ENCODE assay signal across 10 cellular contexts in the genomic region with DNA sequence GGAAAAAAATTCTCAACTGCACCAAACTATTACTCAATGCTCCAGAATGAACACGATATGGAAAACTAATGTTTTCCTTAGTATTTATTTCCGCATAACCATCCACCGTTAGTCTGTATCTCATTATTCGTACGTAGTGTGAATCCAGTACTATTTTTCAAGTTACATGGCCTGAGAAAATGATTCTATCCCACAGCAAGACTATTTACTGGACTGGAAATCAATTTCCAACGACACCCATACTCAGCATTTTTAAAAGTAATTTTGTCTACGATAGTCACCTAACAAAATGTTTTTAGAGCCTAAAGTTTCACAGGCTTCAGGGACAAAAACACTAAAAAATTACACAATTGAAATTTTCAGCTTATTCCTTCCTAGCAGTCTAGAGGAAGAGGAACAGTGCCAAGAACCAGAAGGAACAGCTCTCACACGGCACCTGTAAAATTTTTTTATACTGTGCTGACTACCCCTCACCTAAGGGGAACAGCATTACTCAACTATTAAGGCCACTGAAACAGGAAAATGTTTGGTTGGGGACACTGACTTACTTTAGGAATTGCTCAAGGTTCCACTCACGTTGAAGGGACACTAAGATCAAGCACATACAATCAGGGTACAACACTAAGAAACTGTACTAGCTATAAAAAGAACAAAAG. TPM values are rescaled to one million over a fixed set of nuclear protein-coding genes. Genes with fewer than 3 reads are reported as not detected.
DNase-seq lines count a peak whose midpoint lies in the region; ATAC-seq and TF ChIP-seq lines count a peak whose summit lies in the region.
"Had no signal": no experiment of that assay in that cellular context is flagged by ENCODE, and none has a peak within 500 bp of the region (broad histone marks: within the 10 kb centered on the region; RNA-seq: fewer than 3 reads in every experiment).

No MANE protein-coding gene starts in this region.

- peak overlapping the region; percentile 23 for H3K4me3 Mint-ChIP-seq in activated CD8-positive, alpha-beta memory T cell treated with anti-CD3 and anti-CD28 coated beads, Interleukin-2, amount 10 ng/mL, durations not matched to agents 7 days and 5 days
- peak overlapping the region; percentile 31 to 69 (median 63) for H3K4me3 Mint-ChIP-seq in immature natural killer cell
- H3K4me3 Mint-ChIP-seq in stimulated activated naive CD8-positive, alpha-beta T cell treated with anti-CD3 and anti-CD28 coated beads, Interleukin-15, Interleukin-2, amounts not matched to agents 100 ng/mL and 50 ng/mL, for 24 hours: peak overlapping the region; percentile 53
- no peak overlapping the region for H3K4me3 Mint-ChIP-seq in osteocyte (ENCODE audit: unreplicated experiment)

- CTCF ChIA-PET in activated CD8-positive, alpha-beta memory T cell treated with anti-CD3 and anti-CD28 coated beads, Interleukin-2, amount 10 ng/mL, durations not matched to agents 7 days and 5 days (lab: Charles Lee): interaction anchor here (1.2 kb wide), 1 partner anchor 8 kb away, joined by 3 read pairs; no protein-coding TSS in a partner anchor

- no peak overlapping the region for H3K27ac ChIP-seq in caudate nucleus (ENCODE audit: low read depth, low read length)

- no peak for TF ChIP-seq CTCF in osteocyte (IDR thresholded peaks at IDR 0.05)

- H3K9me3 Mint-ChIP-seq in activated CD8-positive, alpha-beta memory T cell treated with anti-CD3 and anti-CD28 coated beads, Interleukin-2, amount 10 ng/mL, durations not matched to agents 7 days and 5 days (ENCODE audit: low read depth): no peaks in the 10 kb centered on the region
- H3K9me3 Mint-ChIP-seq in activated naive CD4-positive, alpha-beta T cell treated with anti-CD3 and anti-CD28 coated beads, Interleukin-2, amount 50 U/mL, for 72 hours: no peaks in the 10 kb centered on the region
- H3K9me3 Mint-ChIP-seq in immature natural killer cell (no peaks in the 10 kb centered on the region), osteocyte (ENCODE audit: unreplicated experiment) (no peaks in the 10 kb centered on the region)
- no peaks in the 10 kb centered on the region for H3K9me3 Mint-ChIP-seq in stimulated activated naive CD8-positive, alpha-beta T cell treated with anti-CD3 and anti-CD28 coated beads, Interleukin-15, Interleukin-2, amounts not matched to agents 100 ng/mL and 50 ng/mL, for 24 hours

- H3K27ac Mint-ChIP-seq in activated CD8-positive, alpha-beta memory T cell treated with anti-CD3 and anti-CD28 coated beads, Interleukin-2, amount 10 ng/mL, durations not matched to agents 7 days and 5 days: peak overlapping the region; percentile 77
- peak overlapping the region; percentile 79 to 85 for H3K27ac Mint-ChIP-seq in activated naive CD4-positive, alpha-beta T cell treated with anti-CD3 and anti-CD28 coated beads, Interleukin-2, amount 50 U/mL, for 72 hours
- H3K27ac Mint-ChIP-seq in immature natural killer cell (peak overlapping the region; percentile 54 to 85 (median 68)), osteocyte (ENCODE audit: unreplicated experiment) (no peak overlapping the region)
- peak overlapping the region; percentile 84 for H3K27ac Mint-ChIP-seq in stimulated activated naive CD8-positive, alpha-beta T cell treated with anti-CD3 and anti-CD28 coated beads, Interleukin-15, Interleukin-2, amounts not matched to agents 100 ng/mL and 50 ng/mL, for 24 hours

- H3K36me3 Mint-ChIP-seq in activated CD8-positive, alpha-beta memory T cell treated with anti-CD3 and anti-CD28 coated beads, Interleukin-2, amount 10 ng/mL, durations not matched to agents 7 days and 5 days: peaks cover 65% of the 10 kb centered on the region
- peaks cover 20 to 75% of the 10 kb centered on the region in 2 donors for H3K36me3 Mint-ChIP-seq in activated naive CD4-positive, alpha-beta T cell treated with anti-CD3 and anti-CD28 coated beads, Interleukin-2, amount 50 U/mL, for 72 hours
- H3K36me3 Mint-ChIP-seq in immature natural killer cell (peaks cover 0 to 7% (median 4%) of the 10 kb centered on the region in 3 donors), osteocyte (ENCODE audit: unreplicated experiment) (peaks cover 21% of the 10 kb centered on the region)
- peaks cover 81% of the 10 kb centered on the region for H3K36me3 Mint-ChIP-seq in stimulated activated naive CD8-positive, alpha-beta T cell treated with anti-CD3 and anti-CD28 coated beads, Interleukin-15, Interleukin-2, amounts not matched to agents 100 ng/mL and 50 ng/mL, for 24 hours (ENCODE audit: low read depth)

- DNase-seq in activated CD8-positive, alpha-beta memory T cell treated with anti-CD3 and anti-CD28 coated beads, Interleukin-2, amount 10 ng/mL, durations not matched to agents 7 days and 5 days: no peak
- no peak for DNase-seq in activated CD8-positive, alpha-beta memory T cell treated with anti-CD3 and anti-CD28 coated beads, Interleukin-2, amount 50 U/mL, for 4 hours
- no peak for DNase-seq in activated naive CD4-positive, alpha-beta T cell treated with anti-CD3 and anti-CD28 coated beads, Interleukin-2, amount 50 U/mL, for 72 hours (ENCODE audit: low spot score in 2 of 2)
- DNase-seq in immature natural killer cell (no peak), caudate nucleus (lab: John Stamatoyannopoulos, UW) (no peak), osteocyte (ENCODE audit: extremely low spot score, unreplicated experiment) (no peak)
- DNase-seq: dorsolateral prefrontal cortex, NCI-H1694 treated with DMSO at 0.1 percent for 48 hours had no signal

- no peak for ATAC-seq in activated CD8-positive, alpha-beta memory T cell treated with anti-CD3 and anti-CD28 coated beads, Interleukin-2, amount 10 ng/mL, durations not matched to agents 7 days and 5 days
- peak; percentile 44 to 64 for ATAC-seq in activated naive CD4-positive, alpha-beta T cell treated with anti-CD3 and anti-CD28 coated beads, Interleukin-2, amount 50 U/mL, for 72 hours
- ATAC-seq in GM21390 (IDR thresholded peaks at IDR 0.05; ENCODE audit: unreplicated experiment): no peak

- no peaks in the 10 kb centered on the region for H3K27me3 Mint-ChIP-seq in activated CD8-positive, alpha-beta memory T cell treated with anti-CD3 and anti-CD28 coated beads, Interleukin-2, amount 10 ng/mL, durations not matched to agents 7 days and 5 days
- peaks cover 2 to 6% (median 2%) of the 10 kb centered on the region in 3 donors for H3K27me3 Mint-ChIP-seq in immature natural killer cell (ENCODE audit: low read depth in 3 of 3)
- no peaks in the 10 kb centered on the region for H3K27me3 Mint-ChIP-seq in stimulated activated naive CD8-positive, alpha-beta T cell treated with anti-CD3 and anti-CD28 coated beads, Interleukin-15, Interleukin-2, amounts not matched to agents 100 ng/mL and 50 ng/mL, for 24 hours
- no peaks in the 10 kb centered on the region for H3K27me3 Mint-ChIP-seq in osteocyte (ENCODE audit: unreplicated experiment)

- peaks cover 83% of the 10 kb centered on the region for H3K4me1 Mint-ChIP-seq in activated CD8-positive, alpha-beta memory T cell treated with anti-CD3 and anti-CD28 coated beads, Interleukin-2, amount 10 ng/mL, durations not matched to agents 7 days and 5 days
- H3K4me1 Mint-ChIP-seq in immature natural killer cell: peaks cover 21 to 56% of the 10 kb centered on the region in 2 donors
- H3K4me1 Mint-ChIP-seq in stimulated activated naive CD8-positive, alpha-beta T cell treated with anti-CD3 and anti-CD28 coated beads, Interleukin-15, Interleukin-2, amounts not matched to agents 100 ng/mL and 50 ng/mL, for 24 hours (ENCODE audit: low read depth): peaks cover 91% of the 10 kb centered on the region
- peaks cover 80% of the 10 kb centered on the region for H3K4me1 Mint-ChIP-seq in osteocyte (ENCODE audit: unreplicated experiment)

RNA-seq across cellular contexts. Expression of a gene that starts 9.6 kb away (rescaled TPM):
- total RNA-seq in activated CD8-positive, alpha-beta memory T cell treated with anti-CD3 and anti-CD28 coated beads, Interleukin-2, amount 10 ng/mL, durations not matched to agents 7 days and 5 days: 100 to 1,000 TPM; 357 to 421 TPM
- total RNA-seq in activated naive CD4-positive, alpha-beta T cell treated with anti-CD3 and anti-CD28 coated beads, Interleukin-2, amount 50 U/mL, for 72 hours: 100 to 1,000 TPM; 413 to 496 TPM
- polyA plus RNA-seq in immature natural killer cell: 100 to 1,000 TPM; 411 to 718 (median 463) TPM
- 239 and 247 TPM in 2 replicates for total RNA-seq in osteocyte

RNA-seq across cellular contexts. Expression of a gene that starts 51.1 kb away (rescaled TPM):
- total RNA-seq in activated CD8-positive, alpha-beta memory T cell treated with anti-CD3 and anti-CD28 coated beads, Interleukin-2, amount 10 ng/mL, durations not matched to agents 7 days and 5 days: 10 to 100 TPM; 31.9 to 42.3 TPM
- total RNA-seq in activated naive CD4-positive, alpha-beta T cell treated with anti-CD3 and anti-CD28 coated beads, Interleukin-2, amount 50 U/mL, for 72 hours: 10 to 100 TPM; 32.2 to 33.8 TPM
- polyA plus RNA-seq in immature natural killer cell: 10 to 100 TPM; 33.1 to 36.9 (median 34.9) TPM
- total RNA-seq in osteocyte: 27.2 and 30.4 TPM in 2 replicates

RNA-seq across cellular contexts. Expression of a gene that starts 57.0 kb away (rescaled TPM):
- total RNA-seq in activated CD8-positive, alpha-beta memory T cell treated with anti-CD3 and anti-CD28 coated beads, Interleukin-2, amount 10 ng/mL, durations not matched to agents 7 days and 5 days: 10 to 100 TPM; 12.1 to 16.5 TPM
- 10 to 100 TPM; 12.3 to 20.6 TPM for total RNA-seq in activated naive CD4-positive, alpha-beta T cell treated with anti-CD3 and anti-CD28 coated beads, Interleukin-2, amount 50 U/mL, for 72 hours
- 10 to 100 TPM; 17.7 to 26.2 (median 18.3) TPM for polyA plus RNA-seq in immature natural killer cell
- 26.1 and 27.3 TPM in 2 replicates for total RNA-seq in osteocyte

Comparison
In these comparisons a context has a peak if more than half of its experiments do, and no peak if none do; other contexts are left out.
1. ATAC-seq: peak in activated naive CD4-positive, alpha-beta T cell treated with anti-CD3 and anti-CD28 coated beads, Interleukin-2, amount 50 U/mL, for 72 hours (2 of 2); none in activated CD8-positive, alpha-beta memory T cell treated with anti-CD3 and anti-CD28 coated beads, Interleukin-2, amount 10 ng/mL, durations not matched to agents 7 days and 5 days (single experiment) and GM21390 (single experiment).